In the genomic region with DNA sequence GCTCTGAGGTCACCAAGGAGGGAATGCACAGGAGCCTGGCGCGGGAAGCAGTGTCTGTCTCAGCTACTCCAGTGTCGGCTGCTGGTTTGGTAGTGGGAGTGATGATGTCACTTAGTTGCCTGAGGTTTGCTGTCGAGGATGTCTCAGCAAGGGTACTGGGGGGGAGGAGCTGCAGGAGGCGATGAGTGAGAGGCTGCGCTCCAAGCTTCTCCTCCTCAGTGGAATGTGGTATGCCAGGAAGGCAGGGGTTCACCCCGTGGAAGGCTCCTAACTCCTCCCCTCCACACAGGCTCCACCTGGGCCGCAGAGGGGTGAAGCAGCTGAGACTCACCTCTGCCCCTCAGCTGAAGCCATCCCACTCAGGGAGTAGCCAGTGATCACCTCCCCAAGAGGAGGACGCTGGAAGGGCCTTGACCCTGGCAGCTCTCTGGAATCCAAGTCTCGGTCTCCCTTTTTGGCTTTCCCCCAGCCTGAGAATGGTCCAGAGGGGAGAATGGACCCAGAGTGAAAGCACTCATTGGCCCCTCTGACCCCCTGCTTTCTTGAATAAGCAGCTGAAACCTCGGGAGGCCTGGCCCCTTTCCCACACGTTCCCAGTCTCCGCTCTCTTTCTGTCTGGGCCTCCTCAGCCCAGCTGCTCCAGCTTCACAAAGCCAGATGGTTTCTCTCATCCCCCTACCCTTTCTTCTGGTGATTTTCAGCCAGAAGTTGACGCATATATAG, we compare ENCODE assay signal across 16 cellular contexts.
DNase-seq lines count a peak whose midpoint lies in the region; ATAC-seq and TF ChIP-seq lines count a peak whose summit lies in the region.
"Had no signal": no experiment of that assay in that cellular context is flagged by ENCODE, and none has a peak within 500 bp of the region (broad histone marks: within the 10 kb centered on the region; RNA-seq: fewer than 3 reads in every experiment).

No MANE protein-coding gene starts in this region.

- peaks cover 29% of the 10 kb centered on the region for H3K4me1 ChIP-seq in osteoblast (ENCODE audit: insufficient read depth, low read length)

- no peaks in the 10 kb centered on the region for H3K9me3 ChIP-seq in osteoblast (ENCODE audit: low read depth, low read length)
- H3K9me3 ChIP-seq: mucosa of descending colon, SJSA1 had no signal

- H3K4me3 ChIP-seq in osteoblast (ENCODE audit: insufficient read depth, low read length): no peak overlapping the region
- H3K4me3 ChIP-seq: mucosa of descending colon, SJSA1 had no signal

- H3K27me3 ChIP-seq in osteoblast (ENCODE audit: insufficient read depth, low read length): no peaks in the 10 kb centered on the region
- H3K27me3 ChIP-seq: SJSA1 had no signal

- H3K4me2 ChIP-seq in osteoblast (ENCODE audit: insufficient read depth, low read length): no peak overlapping the region

- no peak for TF ChIP-seq CTCF in osteoblast (IDR thresholded peaks at IDR 0.05; ENCODE audit: extremely low read depth, low read depth, low read length)

- no peaks in the 10 kb centered on the region for H3K79me2 ChIP-seq in osteoblast (ENCODE audit: insufficient read depth, low read length)

- no peak overlapping the region for H2AFZ ChIP-seq in osteoblast (ENCODE audit: low read length)

- H3K27ac ChIP-seq in angular gyrus (ENCODE audit: low read depth, low read length) (peak overlapping the region; percentile 15), osteoblast (ENCODE audit: low read depth, low read length) (peak overlapping the region; percentile 64)
- H3K27ac ChIP-seq: epithelial cell of prostate, SJSA1 had no signal

- peak; percentile 45 to 50 for ATAC-seq in left cardiac atrium
- ATAC-seq in GM18520 (IDR thresholded peaks at IDR 0.05; ENCODE audit: unreplicated experiment): no peak
- ATAC-seq in GM21360 (IDR thresholded peaks at IDR 0.05; ENCODE audit: unreplicated experiment): no peak
- ATAC-seq: mucosa of descending colon had no signal

- H4K20me1 ChIP-seq in osteoblast (ENCODE audit: insufficient read depth, low read length): no peaks in the 10 kb centered on the region

- H3K36me3 ChIP-seq in osteoblast (ENCODE audit: insufficient read depth, low read length): peaks cover 4% of the 10 kb centered on the region

- peak; percentile 40 for DNase-seq in EH (ENCODE audit: low read depth)
- DNase-seq in left cardiac atrium: peak; percentile 38
- DNase-seq in osteoblast (ENCODE audit: insufficient read length, low spot score, missing footprints): peak; percentile 86
- DNase-seq in NCI-H82 (lab: John Stamatoyannopoulos, UW): no peak
- DNase-seq in activated CD8-positive, alpha-beta memory T cell treated with anti-CD3 and anti-CD28 coated beads, Interleukin-2, amount 50 U/mL, for 4 hours: no peak
- DNase-seq: cerebellar nuclear complex; DND-41; mucosa of descending colon; NCI-H187; stimulated activated CD4-positive, alpha-beta T cell treated with anti-CD3 and anti-CD28 coated beads, Interleukin-4, amount 100 ng/mL, for 4 hours; stimulated activated naive CD4-positive, alpha-beta T cell treated with Interleukin-2 at 50 U/mL for 16 hours had no signal

- intact Hi-C loops in left cardiac atrium (cut with DNase I): no loop called here

Comparison
In these comparisons a context has a peak if more than half of its experiments do, and no peak if none do; other contexts are left out.
1. DNase-seq: peak in EH (single experiment), left cardiac atrium (single experiment) and osteoblast (single experiment); none in NCI-H82 (single experiment) and activated CD8-positive, alpha-beta memory T cell treated with anti-CD3 and anti-CD28 coated beads, Interleukin-2, amount 50 U/mL, for 4 hours (single experiment).
2. ATAC-seq: peak in left cardiac atrium (2 of 2); none in GM18520 (single experiment) and GM21360 (single experiment).